ENCODE assay signal across 16 cellular contexts in the genomic region with DNA sequence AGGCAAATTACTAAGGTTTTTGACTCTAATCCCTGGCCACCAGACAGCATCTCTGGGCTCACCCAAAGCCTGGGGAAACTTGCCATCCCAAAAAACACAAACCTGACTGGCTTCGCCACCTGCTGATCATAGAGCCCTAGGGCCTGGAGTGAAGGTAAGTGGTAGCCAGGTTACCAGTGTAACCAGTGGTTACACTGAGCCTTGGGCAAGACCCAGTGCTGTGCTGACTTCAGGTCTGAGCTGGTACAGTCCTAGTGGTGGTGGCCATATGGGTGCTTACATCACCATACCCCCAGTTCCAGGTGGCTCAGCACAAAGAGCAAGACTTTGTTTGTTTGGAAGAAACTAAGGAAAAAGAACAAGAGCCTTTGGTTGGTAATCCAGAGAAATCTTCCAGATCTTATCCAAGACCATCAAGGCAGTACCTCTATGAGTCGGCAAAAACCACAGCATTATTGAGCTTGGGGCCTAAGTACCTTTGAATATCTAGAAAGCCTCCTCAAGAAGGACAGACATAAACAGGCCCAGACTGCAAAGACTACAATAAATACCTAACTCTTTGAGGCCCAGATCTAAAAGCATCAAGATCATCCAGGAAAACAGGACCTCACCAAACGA. TPM values are rescaled to one million over a fixed set of nuclear protein-coding genes. Genes with fewer than 3 reads are reported as not detected.
DNase-seq lines count a peak whose midpoint lies in the region; ATAC-seq and TF ChIP-seq lines count a peak whose summit lies in the region.
"Had no signal": no experiment of that assay in that cellular context is flagged by ENCODE, and none has a peak within 500 bp of the region (broad histone marks: within the 10 kb centered on the region; RNA-seq: fewer than 3 reads in every experiment).

No MANE protein-coding gene starts in this region.

- H3K4me1 Mint-ChIP-seq in stimulated activated effector memory CD8-positive, alpha-beta T cell treated with anti-CD3 and anti-CD28 coated beads, Interleukin-12 subunit alpha, Interleukin-12 subunit beta, amount 100 ng/mL, for 72 hours, result peaks cover 38% of the 10 kb centered on the region

- H3K9me3 Mint-ChIP-seq in stimulated activated effector memory CD8-positive, alpha-beta T cell treated with anti-CD3 and anti-CD28 coated beads, Interleukin-12 subunit alpha, Interleukin-12 subunit beta, amount 100 ng/mL, for 72 hours, result no peaks in the 10 kb centered on the region

- dilution Hi-C loops in mammary epithelial cell (cut with HindIII; ENCODE audit: low sequenced_read_pairs), result no loop called here
- dilution Hi-C loops in IMR-90 (cut with HindIII; ENCODE audit: low sequenced_read_pairs, unreplicated experiment), result no loop called here

- CTCF ChIA-PET in mammary epithelial cell (lab: Charles Lee; ENCODE audit: low non-redundant PET), result no interaction called here
- CTCF ChIA-PET in IMR-90 (lab: Yijun Ruan, JAX), result no interaction called here

- H3K27ac ChIP-seq in mammary epithelial cell (ENCODE audit: insufficient read depth, low read depth, low read length), result no peak overlapping the region
- H3K27ac ChIP-seq in breast epithelium, result no peak overlapping the region
- no peak overlapping the region for H3K27ac ChIP-seq in IMR-90 (ENCODE audit: insufficient read depth, low read length)
- H3K27ac ChIP-seq: SK-N-MC had no signal

- no peak overlapping the region for H2BK20ac ChIP-seq in IMR-90 (ENCODE audit: low read depth, low read length)

- no peak overlapping the region for H4K8ac ChIP-seq in IMR-90 (ENCODE audit: low read depth in 2 of 2, low read length in 2 of 2)

- H4K20me1 ChIP-seq in mammary epithelial cell (ENCODE audit: insufficient read depth, low read length), result no peaks in the 10 kb centered on the region
- H4K20me1 ChIP-seq in IMR-90 (ENCODE audit: insufficient read depth, low read length), result peaks cover 18% of the 10 kb centered on the region

- H2AFZ ChIP-seq in mammary epithelial cell (ENCODE audit: low read depth, low read length) (no peak overlapping the region), IMR-90 (replicated peaks; ENCODE audit: low read length, poor library complexity) (no peak overlapping the region)

- in situ Hi-C loops in mammary epithelial cell (cut with MboI; ENCODE audit: low sequenced_read_pairs in 2 of 2) (no loop called here), IMR-90 (cut with MboI; ENCODE audit: low sequenced_read_pairs) (no loop called here)

- no peak overlapping the region for H3K56ac ChIP-seq in IMR-90 (ENCODE audit: extremely low read depth, insufficient read depth, low read length)

- peak; percentile 56 for DNase-seq in mammary epithelial cell
- no peak for DNase-seq in breast epithelium (ENCODE audit: low spot score in 2 of 2)
- DNase-seq in IMR-90, result no peak
- no peak for DNase-seq in stimulated activated effector memory CD8-positive, alpha-beta T cell treated with anti-CD3 and anti-CD28 coated beads, Interleukin-12 subunit alpha, Interleukin-12 subunit beta, amount 100 ng/mL, for 72 hours (ENCODE audit: low spot score in 2 of 2)
- DNase-seq in left cardiac atrium, result no peak
- no peak for DNase-seq in NCI-H510A treated with DMSO at 0.1 percent for 48 hours (lab: John Stamatoyannopoulos, UW)
- DNase-seq: AML-193, NCI-H1436 treated with DMSO at 0.1 percent for 48 hours, NCI-H2081 treated with DMSO at 0.1 percent for 48 hours, NCI-H2227 treated with DMSO at 0.1 percent for 48 hours, NCI-H526 treated with DMSO at 0.1 percent for 48 hours had no signal

- POLR2A ChIA-PET in IMR-90 (lab: Charles Lee; ENCODE audit: unreplicated experiment), result no interaction called here

- H4K91ac ChIP-seq in IMR-90 (ENCODE audit: insufficient read depth, low read depth, low read length), result no peak overlapping the region

- peaks cover 63% of the 10 kb centered on the region for H3K79me2 ChIP-seq in mammary epithelial cell (ENCODE audit: insufficient read depth, low read length)

- H3K4me3 Mint-ChIP-seq in stimulated activated effector memory CD8-positive, alpha-beta T cell treated with anti-CD3 and anti-CD28 coated beads, Interleukin-12 subunit alpha, Interleukin-12 subunit beta, amount 100 ng/mL, for 72 hours, result no peak overlapping the region

- 91% methylated on average over 3 of the region's 3 CpGs for WGBS in mammary epithelial cell (ENCODE audit: low coverage, missing lambda C conversion rate)
- WGBS in IMR-90 (ENCODE audit: extremely low coverage in 2 of 2, insufficient read length in 1 of 2), 2 experiments, result 100% methylated on average over 1 of the region's 3 CpGs; no CpG with 5 or more reads in 1 of the 2 experiments

- TF ChIP-seq POLR2A in breast epithelium (IDR thresholded peaks at IDR 0.05), result no peak
- TF ChIP-seq POLR2A in IMR-90 (IDR thresholded peaks at IDR 0.05; ENCODE audit: low read depth, low read length), result no peak

- peak overlapping the region; percentile 60 for H3K27ac Mint-ChIP-seq in stimulated activated effector memory CD8-positive, alpha-beta T cell treated with anti-CD3 and anti-CD28 coated beads, Interleukin-12 subunit alpha, Interleukin-12 subunit beta, amount 100 ng/mL, for 72 hours

- H3K4ac ChIP-seq in IMR-90 (ENCODE audit: low read depth, low read length), result no peak overlapping the region

- ATAC-seq in IMR-90 (ENCODE audit: low read depth) (no peak), esophagus mucosa (peak; percentile 41), left cardiac atrium (no peak), HG03571 (IDR thresholded peaks at IDR 0.05; ENCODE audit: unreplicated experiment) (no peak)
- no peak for ATAC-seq in stimulated activated effector memory CD8-positive, alpha-beta T cell treated with anti-CD3 and anti-CD28 coated beads, Interleukin-12 subunit alpha, Interleukin-12 subunit beta, amount 100 ng/mL, for 72 hours
- ATAC-seq: Right ventricle myocardium inferior had no signal

- no peaks in the 10 kb centered on the region; the same call in 1 of the 2 replicates for H3K9me1 ChIP-seq in IMR-90 (ENCODE audit: insufficient read depth, low read length)

- peaks cover 48% of the 10 kb centered on the region for H3K36me3 Mint-ChIP-seq in stimulated activated effector memory CD8-positive, alpha-beta T cell treated with anti-CD3 and anti-CD28 coated beads, Interleukin-12 subunit alpha, Interleukin-12 subunit beta, amount 100 ng/mL, for 72 hours

- TF ChIP-seq CTCF in mammary epithelial cell (conservative IDR thresholded peaks at IDR 0.05 in 1 of 2, IDR thresholded peaks at IDR 0.05 in 1 of 2; ENCODE audit: extremely low read depth in 1 of 2, insufficient read depth in 1 of 2, low read depth in 1 of 2, low read length in 2 of 2) (no peak), breast epithelium (IDR thresholded peaks at IDR 0.05) (no peak), IMR-90 (conservative IDR thresholded peaks at IDR 0.05; ENCODE audit: low read depth, low read length) (no peak)

- H3K23ac ChIP-seq in IMR-90 (ENCODE audit: low read depth, low read length), result no peak overlapping the region

- TF ChIP-seq RAD21 in IMR-90 (IDR thresholded peaks at IDR 0.05; ENCODE audit: low read length), result no peak

- H3K9me3 ChIP-seq in mammary epithelial cell (replicated peaks; ENCODE audit: insufficient read depth, low read length) (no peaks in the 10 kb centered on the region), breast epithelium (no peaks in the 10 kb centered on the region), IMR-90 (ENCODE audit: control insufficient read depth, insufficient read depth, low read length) (no peaks in the 10 kb centered on the region)

- BruUV-seq in mammary epithelial cell (replicated peaks; lab: Mats Ljungman, UMichigan), result no TSS peak
- no TSS peak for BruUV-seq in IMR-90 (replicated peaks; lab: Mats Ljungman, UMichigan)

- peak overlapping the region; percentile 23 for H2AK9ac ChIP-seq in IMR-90 (replicated peaks; ENCODE audit: low read depth, low read length, poor library complexity)

- H3K4me1 ChIP-seq in mammary epithelial cell (ENCODE audit: insufficient read depth, low read length) (peaks cover 3% of the 10 kb centered on the region), breast epithelium (no peaks in the 10 kb centered on the region), IMR-90 (ENCODE audit: control insufficient read depth, insufficient read depth, low read length) (peaks cover 7% of the 10 kb centered on the region; the same call in 1 of the 2 replicates)
- H3K4me1 ChIP-seq: HAP-1 had no signal

- H3K14ac ChIP-seq in IMR-90 (replicated peaks; ENCODE audit: low read depth, low read length), result no peak overlapping the region

- H3K9ac ChIP-seq in mammary epithelial cell (ENCODE audit: insufficient read depth, low read length) (no peak overlapping the region), IMR-90 (ENCODE audit: low read depth, low read length) (no peak overlapping the region)

- no peak overlapping the region for H2AK5ac ChIP-seq in IMR-90 (ENCODE audit: low read depth, low read length)

- peaks cover 4% of the 10 kb centered on the region for H3K36me3 ChIP-seq in mammary epithelial cell (ENCODE audit: insufficient read depth, low read length)
- H3K36me3 ChIP-seq in breast epithelium, result no peaks in the 10 kb centered on the region
- H3K36me3 ChIP-seq in IMR-90 (ENCODE audit: control insufficient read depth, insufficient read depth, low read length), result peaks cover 3% of the 10 kb centered on the region

- H2BK120ac ChIP-seq in IMR-90 (ENCODE audit: low read depth, low read length), result no peak overlapping the region

- H3K79me1 ChIP-seq in IMR-90 (ENCODE audit: low read depth in 1 of 2, low read length in 2 of 2), result peaks cover 0 to 31% of the 10 kb centered on the region in 2 experiments; a peak in 2 of 4 replicates

- H3K4me2 ChIP-seq in mammary epithelial cell (ENCODE audit: insufficient read depth, low read depth, low read length), result no peak overlapping the region
- H3K4me2 ChIP-seq in IMR-90 (ENCODE audit: low read depth, low read length), result no peak overlapping the region

- no peak overlapping the region for H3K4me3 ChIP-seq in mammary epithelial cell (replicated peaks in 1 of 3; ENCODE audit: insufficient read depth in 1 of 3, low read depth in 2 of 3, low read length in 3 of 3)
- no peak overlapping the region for H3K4me3 ChIP-seq in breast epithelium
- H3K4me3 ChIP-seq in IMR-90 (ENCODE audit: insufficient read depth, low read depth, low read length), result no peak overlapping the region
- H3K4me3 ChIP-seq: HAP-1, SK-N-MC had no signal

- no peak overlapping the region for H2BK15ac ChIP-seq in IMR-90 (ENCODE audit: low read depth, low read length)

- no peak overlapping the region for H4K5ac ChIP-seq in IMR-90 (ENCODE audit: low read depth, low read length)

- H3K18ac ChIP-seq in IMR-90 (ENCODE audit: low read depth, low read length), result no peak overlapping the region

- H2BK5ac ChIP-seq in IMR-90 (ENCODE audit: low read depth, low read length, poor library complexity, severe bottlenecking), result no peak overlapping the region

- intact Hi-C loops in mammary epithelial cell (cut with micrococcal nuclease) (no loop called here), breast epithelium (cut with DNase I; ENCODE audit: low total_unique reads) (loop anchor here (10.0 kb wide), 1 partner anchor 1827 kb away; no protein-coding TSS in a partner anchor), IMR-90 (cut with micrococcal nuclease) (no loop called here), left cardiac atrium (cut with DNase I) (no loop called here)

- no peaks in the 10 kb centered on the region for H3K27me3 ChIP-seq in mammary epithelial cell (ENCODE audit: insufficient read depth, low read length)
- peaks cover 0 to 6% of the 10 kb centered on the region in 2 donors for H3K27me3 ChIP-seq in breast epithelium
- H3K27me3 ChIP-seq in IMR-90 (ENCODE audit: control insufficient read depth, insufficient read depth, low read length), result no peaks in the 10 kb centered on the region; the same call in 1 of the 2 replicates

RNA-seq across cellular contexts. Expression of gene MED14, which starts 13.7 kb away (rescaled TPM):
- total RNA-seq in mammary epithelial cell, result 10 to 100 TPM; 25.7 to 58.7 TPM
- polyA plus RNA-seq in mammary epithelial cell, result 17.7 TPM
- polyA minus RNA-seq in mammary epithelial cell, result 170 TPM
- 10 to 100 TPM; 25.8 to 41.4 (median 33.8) TPM for total RNA-seq in breast epithelium
- 16.4 and 17.6 TPM in 2 replicates for total RNA-seq in IMR-90 (2012; rRNA removed)
- polyA plus RNA-seq in IMR-90 (2012; rRNA removed), result 25.9 and 28.0 TPM in 2 replicates
- 10.8 and 19.7 TPM in 2 replicates for polyA plus RNA-seq in IMR-90 (2012; cell fraction: cytosol; rRNA removed)
- polyA plus RNA-seq in IMR-90 (2012; cell fraction: nucleus; rRNA removed; ENCODE audit: low replicate concordance), result 20.7 and 64.4 TPM in 2 replicates
- 39.6 TPM for total RNA-seq in esophagus mucosa
- 10 to 100 TPM; 23.7 to 28.3 TPM for total RNA-seq in left cardiac atrium
